8 cellular contexts compared by ENCODE assay signal in the genomic region with DNA sequence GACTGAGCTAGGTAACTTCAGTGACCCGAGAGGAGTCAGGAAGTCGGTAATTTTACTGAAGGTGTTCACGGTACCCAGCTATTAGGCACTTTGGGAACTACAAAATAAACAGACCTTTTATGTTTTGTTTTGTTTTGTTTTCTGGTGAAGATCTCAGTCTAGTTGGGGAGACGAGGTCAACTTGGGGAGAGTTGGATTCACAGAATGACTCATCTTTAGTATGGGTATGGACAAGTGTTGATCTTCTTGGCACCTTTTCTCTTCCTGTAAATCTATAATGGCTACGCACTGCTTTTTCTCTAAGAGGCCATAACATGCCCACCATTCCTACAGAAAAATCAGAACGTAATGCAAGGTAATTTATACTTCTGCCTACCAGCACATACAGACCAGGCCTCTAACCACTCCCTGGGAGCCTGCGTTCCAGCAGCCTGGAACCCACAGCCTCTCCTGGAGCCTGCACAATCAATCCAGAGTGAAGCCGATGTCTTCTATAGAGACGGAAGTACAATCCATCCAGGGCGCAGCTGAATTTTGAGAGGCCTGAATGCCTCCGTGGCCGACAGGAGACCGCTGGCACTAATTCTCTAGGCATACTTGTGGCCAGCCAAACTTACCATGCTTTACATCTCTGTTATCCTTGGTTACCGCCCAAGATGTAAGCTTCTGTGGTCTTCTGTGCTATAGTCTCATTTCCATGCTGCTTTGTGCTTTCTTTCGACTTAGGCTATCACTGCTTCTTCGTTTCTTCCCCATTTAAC. TPM values are rescaled to one million over a fixed set of nuclear protein-coding genes. Genes with fewer than 3 reads are reported as not detected.
DNase-seq lines count a peak whose midpoint lies in the region; ATAC-seq and TF ChIP-seq lines count a peak whose summit lies in the region.

No MANE protein-coding gene starts in this region.

- WGBS in body of pancreas, 2 donors: 2 to 3% methylated on average over 16 of the region's 16 CpGs

- DNase-seq in NCI-H2107 treated with DMSO at 0.1 percent for 48 hours (lab: John Stamatoyannopoulos, UW; ENCODE audit: unreplicated experiment) (peak; percentile 31), NCI-H2107 (lab: John Stamatoyannopoulos, UW) (no peak), HEK293T (ENCODE audit: extremely low spot score) (peak; percentile 20), NCI-H748 (lab: John Stamatoyannopoulos, UW; ENCODE audit: unreplicated experiment) (peak; percentile 41), body of pancreas (peak in 2 of 4 donors; percentile 7 to 13), iPS-NIHi11 (ENCODE audit: low spot score) (peak; percentile 11), NK-92 (lab: John Stamatoyannopoulos, UW; ENCODE audit: unreplicated experiment) (no peak)
- no peak for DNase-seq in stimulated activated effector memory CD8-positive, alpha-beta T cell treated with anti-CD3 and anti-CD28 coated beads, Interleukin-12 subunit alpha, Interleukin-12 subunit beta, amount 100 ng/mL, for 72 hours (ENCODE audit: low spot score in 2 of 2)

- intact Hi-C loops in body of pancreas (cut with DNase I): loop anchor here (5.0 kb wide), 1 partner anchor 194 kb away; no protein-coding TSS in a partner anchor

- peaks cover 49% of the 10 kb centered on the region for H3K4me1 Mint-ChIP-seq in stimulated activated effector memory CD8-positive, alpha-beta T cell treated with anti-CD3 and anti-CD28 coated beads, Interleukin-12 subunit alpha, Interleukin-12 subunit beta, amount 100 ng/mL, for 72 hours

- no peaks in the 10 kb centered on the region for H3K9me3 Mint-ChIP-seq in stimulated activated effector memory CD8-positive, alpha-beta T cell treated with anti-CD3 and anti-CD28 coated beads, Interleukin-12 subunit alpha, Interleukin-12 subunit beta, amount 100 ng/mL, for 72 hours

- H3K4me3 ChIP-seq in body of pancreas: peak overlapping the region; percentile 13 to 85

- H3K36me3 ChIP-seq in body of pancreas (replicated peaks in 1 of 2; ENCODE audit: insufficient read depth in 1 of 2, low read depth in 2 of 2): no peaks in the 10 kb centered on the region

- no peaks in the 10 kb centered on the region for H3K27me3 ChIP-seq in body of pancreas

- POLR2A ChIA-PET in HEK293T (lab: Yijun Ruan, JAX): interaction anchor here (0.9 kb wide), 1 partner anchor 184 kb away, joined by 3 read pairs; no protein-coding TSS in a partner anchor

- H3K27ac ChIP-seq in body of pancreas: peak overlapping the region; percentile 57 to 84 (median 74)

- no peak for ATAC-seq in body of pancreas
- ATAC-seq in stimulated activated effector memory CD8-positive, alpha-beta T cell treated with anti-CD3 and anti-CD28 coated beads, Interleukin-12 subunit alpha, Interleukin-12 subunit beta, amount 100 ng/mL, for 72 hours: peak; percentile 56

- peaks cover 46% of the 10 kb centered on the region for H3K36me3 Mint-ChIP-seq in stimulated activated effector memory CD8-positive, alpha-beta T cell treated with anti-CD3 and anti-CD28 coated beads, Interleukin-12 subunit alpha, Interleukin-12 subunit beta, amount 100 ng/mL, for 72 hours

- peak overlapping the region; percentile 98 for H3K4me3 Mint-ChIP-seq in stimulated activated effector memory CD8-positive, alpha-beta T cell treated with anti-CD3 and anti-CD28 coated beads, Interleukin-12 subunit alpha, Interleukin-12 subunit beta, amount 100 ng/mL, for 72 hours

- CTCF ChIA-PET in HEK293T (lab: Yijun Ruan, JAX): no interaction called here

- H3K4me1 ChIP-seq in body of pancreas: peaks cover 44% of the 10 kb centered on the region

- no peaks in the 10 kb centered on the region for H3K9me3 ChIP-seq in body of pancreas

- H3K27ac Mint-ChIP-seq in stimulated activated effector memory CD8-positive, alpha-beta T cell treated with anti-CD3 and anti-CD28 coated beads, Interleukin-12 subunit alpha, Interleukin-12 subunit beta, amount 100 ng/mL, for 72 hours: peak overlapping the region; percentile 98

- TF ChIP-seq POLR2A in body of pancreas (IDR thresholded peaks at IDR 0.05): no peak

- TF ChIP-seq CTCF in body of pancreas (IDR thresholded peaks at IDR 0.05): no peak

TF ChIP-seq in HEK293T, 16 proteins besides CTCF, POLR2A, EP300 and RAD21:
- no peak for TF ChIP-seq ELF4 (IDR thresholded peaks at IDR 0.05)
- TF ChIP-seq FOXA1 (IDR thresholded peaks at IDR 0.05): no peak
- TF ChIP-seq LEF1 (IDR thresholded peaks at IDR 0.05; ENCODE audit: borderline replicate concordance): no peak
- TF ChIP-seq TARDBP (IDR thresholded peaks at IDR 0.05): no peak
- no peak for TF ChIP-seq L3MBTL2 (conservative IDR thresholded peaks at IDR 0.05)
- no peak for TF ChIP-seq HDGF (IDR thresholded peaks at IDR 0.05; ENCODE audit: borderline replicate concordance)
- no peak for TF ChIP-seq SUZ12 (IDR thresholded peaks at IDR 0.05)
- TF ChIP-seq ZNF384 (IDR thresholded peaks at IDR 0.05): no peak
- no peak for TF ChIP-seq FOXM1 (IDR thresholded peaks at IDR 0.05; ENCODE audit: borderline replicate concordance)

RNA-seq across cellular contexts. Expression of a gene that starts 0.7 kb away (rescaled TPM):
- total RNA-seq in body of pancreas: 10 to 100 TPM; 20.8 to 30.1 TPM

RNA-seq across cellular contexts. Expression of a gene that starts 0.8 kb away (rescaled TPM):
- 10 to 100 TPM; 32.2 to 80.8 TPM for total RNA-seq in body of pancreas

Comparison
In these comparisons a context has a peak if more than half of its experiments do, and no peak if none do; other contexts are left out.
1. DNase-seq: peak in NCI-H2107 treated with DMSO at 0.1 percent for 48 hours (single experiment), HEK293T (single experiment), NCI-H748 (single experiment) and iPS-NIHi11 (single experiment); none in NCI-H2107 (single experiment), stimulated activated effector memory CD8-positive, alpha-beta T cell treated with anti-CD3 and anti-CD28 coated beads, Interleukin-12 subunit alpha, Interleukin-12 subunit beta, amount 100 ng/mL, for 72 hours (0 of 2) and NK-92 (single experiment).